ENCODE assay signal across 16 cellular contexts in genomic region chr11:117604349-117604995, GRCh38.
A peak's percentile ranks its signal among the peaks of the same experiment; 100 is the strongest.
DNase-seq lines count a peak whose midpoint lies in the region; ATAC-seq and TF ChIP-seq lines count a peak whose summit lies in the region.
"Had no signal": no experiment of that assay in that cellular context is flagged by ENCODE, and none has a peak within 500 bp of the region (broad histone marks: within the 10 kb centered on the region; RNA-seq: fewer than 3 reads in every experiment).

No MANE protein-coding gene starts in this region.

- H3K4me3 ChIP-seq in endodermal cell (ENCODE audit: low read length) = no peak overlapping the region
- H3K4me3 ChIP-seq in HAP-1 = no peak overlapping the region
- H3K4me3 ChIP-seq: cardiac muscle cell had no signal

- no peak overlapping the region for H3K4me3 Mint-ChIP-seq in endodermal cell
- H3K4me3 Mint-ChIP-seq: activated T-helper 17 cell treated with anti-CD3 and anti-CD28 coated beads, Interleukin-2, amount 50 U/mL, for 72 hours had no signal

- ATAC-seq in GM21447 (IDR thresholded peaks at IDR 0.05; ENCODE audit: unreplicated experiment) = no peak
- ATAC-seq: activated T-helper 17 cell treated with anti-CD3 and anti-CD28 coated beads, Interleukin-2, amount 50 U/mL, for 72 hours had no signal

- in situ Hi-C loops in HAP-1 (cut with MboI; ENCODE audit: low sequenced_read_pairs) = no loop called here

- no peak for TF ChIP-seq CTCF in endodermal cell (conservative IDR thresholded peaks at IDR 0.05)

- H3K36me3 ChIP-seq in endodermal cell (ENCODE audit: control insufficient read depth, insufficient read depth, low read length) (no peaks in the 10 kb centered on the region), HAP-1 (replicated peaks) (no peaks in the 10 kb centered on the region)
- H3K36me3 ChIP-seq: cardiac muscle cell had no signal

- no peak overlapping the region for H3K9ac ChIP-seq in endodermal cell (ENCODE audit: extremely low read depth, low read length, poor library complexity, severe bottlenecking)
- H3K9ac ChIP-seq: KMS-11 had no signal

- H3K36me3 Mint-ChIP-seq in endodermal cell (ENCODE audit: low read depth) = no peaks in the 10 kb centered on the region

- DNase-seq in SHP77 (lab: John Stamatoyannopoulos, UW) (peak; percentile 17 to 36), SHP77 treated with DMSO at 0.1 percent for 48 hours (lab: John Stamatoyannopoulos, UW) (no peak), NCI-H345 (lab: John Stamatoyannopoulos, UW) (peak; percentile 21), endodermal cell (peak; percentile 35), substantia nigra (lab: John Stamatoyannopoulos, UW) (peak in 39 of 49 donors; percentile 20 to 83 (median 57)), HAP-1 (ENCODE audit: low spot score in 2 of 2) (no peak), ureter (ENCODE audit: low spot score) (no peak)
- DNase-seq: activated CD4-positive, alpha-beta T cell treated with anti-CD3 and anti-CD28 coated beads for 48 hours; left cardiac atrium; NK-92 treated with Interleukin-12 subunit alpha and Interleukin-12 subunit beta, amount 100 ng/mL, for 24 hours; SW 1271; trophoblast cell had no signal

- H3K27me3 Mint-ChIP-seq in endodermal cell (ENCODE audit: insufficient read depth) = peaks cover 69% of the 10 kb centered on the region

- no peaks in the 10 kb centered on the region for H3K9me3 Mint-ChIP-seq in endodermal cell
- H3K9me3 Mint-ChIP-seq: activated T-helper 17 cell treated with anti-CD3 and anti-CD28 coated beads, Interleukin-2, amount 50 U/mL, for 72 hours had no signal

- H3K4me1 Mint-ChIP-seq in endodermal cell = peaks cover 30% of the 10 kb centered on the region

- H3K4me1 ChIP-seq in endodermal cell (ENCODE audit: control insufficient read depth, insufficient read depth, low read length) = no peaks in the 10 kb centered on the region
- H3K4me1 ChIP-seq in HAP-1 = no peaks in the 10 kb centered on the region

- no peak overlapping the region for H3K27ac Mint-ChIP-seq in endodermal cell
- H3K27ac Mint-ChIP-seq: activated T-helper 17 cell treated with anti-CD3 and anti-CD28 coated beads, Interleukin-2, amount 50 U/mL, for 72 hours had no signal

- H3K27me3 ChIP-seq in endodermal cell (ENCODE audit: control insufficient read depth, insufficient read depth, low read length, poor library complexity, severe bottlenecking) (peaks cover 77% of the 10 kb centered on the region), HAP-1 (ENCODE audit: low read depth) (peaks cover 20% of the 10 kb centered on the region)
- H3K27me3 ChIP-seq: cardiac muscle cell had no signal

- H3K9me3 ChIP-seq in endodermal cell (ENCODE audit: control insufficient read depth, low read length) = no peaks in the 10 kb centered on the region
- no peaks in the 10 kb centered on the region for H3K9me3 ChIP-seq in HAP-1

- 70 to 79% methylated on average over 10 to 14 of the region's 14 CpGs for WGBS in endodermal cell (ENCODE audit: insufficient coverage in 1 of 2, insufficient read length in 1 of 2), 2 experiments

- H3K27ac ChIP-seq in endodermal cell (ENCODE audit: low read depth, low read length) (no peak overlapping the region), substantia nigra (ENCODE audit: low read depth, low read length, poor library complexity, severe bottlenecking) (peak overlapping the region; percentile 88)
- H3K27ac ChIP-seq: cardiac muscle cell, KMS-11 had no signal

Comparison
In these comparisons a context has a peak if more than half of its experiments do, and no peak if none do; other contexts are left out.
1. DNase-seq: peak in SHP77 (2 of 2), NCI-H345 (single experiment), endodermal cell (single experiment) and substantia nigra (39 of 49); none in SHP77 treated with DMSO at 0.1 percent for 48 hours (single experiment), HAP-1 (0 of 2) and ureter (single experiment).